22 cellular contexts compared by ENCODE assay signal in genomic region chr17:49875690-49876089, GRCh38. TPM values are rescaled to one million over a fixed set of nuclear protein-coding genes. Genes with fewer than 3 reads are reported as not detected.
"Had no signal": no experiment of that assay in that cellular context is flagged by ENCODE, and none has a peak within 500 bp of the region (broad histone marks: within the 10 kb centered on the region; RNA-seq: fewer than 3 reads in every experiment).

No MANE protein-coding gene starts in this region.

- H3K27ac Mint-ChIP-seq: activated T-helper 1 cell treated with anti-CD3 and anti-CD28 coated beads, Interleukin-12 subunit alpha, Interleukin-12 subunit beta, Interleukin-2, Interleukin-4 antibody, amounts not matched to agents 30 ng/mL and 10 ng/mL and 1 ng/mL, durations not matched to agents 14 hours and 24 hours and 36 hours; effector memory CD8-positive, alpha-beta T cell; stimulated activated naive B cell treated with anti-CD40 and anti-IgM and Interleukin-4, amounts not matched to agents 10 μg/mL and 1 μg/mL and 100 μg/mL, for 72 hours; T-helper 1 cell treated with Interleukin-12 subunit alpha and Interleukin-12 subunit beta and Interleukin-4 antibody, amounts not matched to agents 30 μg/mL and 1 μg/mL, for 36 hours had no signal

- H3K9me3 Mint-ChIP-seq: activated T-helper 1 cell treated with anti-CD3 and anti-CD28 coated beads, Interleukin-12 subunit alpha, Interleukin-12 subunit beta, Interleukin-2, Interleukin-4 antibody, amounts not matched to agents 30 ng/mL and 10 ng/mL and 1 ng/mL, durations not matched to agents 14 hours and 24 hours and 36 hours; effector memory CD8-positive, alpha-beta T cell; naive thymus-derived CD4-positive, alpha-beta T cell; stimulated activated naive B cell treated with anti-CD40 and anti-IgM and Interleukin-4, amounts not matched to agents 10 μg/mL and 1 μg/mL and 100 μg/mL, for 72 hours; T-helper 1 cell treated with Interleukin-12 subunit alpha and Interleukin-12 subunit beta and Interleukin-4 antibody, amounts not matched to agents 30 μg/mL and 1 μg/mL, for 36 hours had no signal

- H3K36me3 Mint-ChIP-seq: naive thymus-derived CD4-positive, alpha-beta T cell; stimulated activated naive B cell treated with anti-CD40 and anti-IgM and Interleukin-4, amounts not matched to agents 10 μg/mL and 1 μg/mL and 100 μg/mL, for 72 hours had no signal

- H3K36me3 ChIP-seq: neutrophil, transverse colon had no signal

- H3K4me3 ChIP-seq: lung, mucosa of descending colon, transverse colon had no signal

- ATAC-seq: effector memory CD8-positive, alpha-beta T cell; left colon; mucosa of descending colon; naive thymus-derived CD4-positive, alpha-beta T cell; stimulated activated naive B cell treated with anti-CD40 and anti-IgM and Interleukin-4, amounts not matched to agents 10 μg/mL and 1 μg/mL and 100 μg/mL, for 72 hours had no signal

- DNase-seq: activated CD4-positive, alpha-beta T cell treated with anti-CD3 and anti-CD28 coated beads, Interleukin-2, amount 50 U/mL, for 1 hour; activated CD4-positive, CD25-positive, alpha-beta regulatory T cell; activated CD8-positive, alpha-beta memory T cell treated with anti-CD3 and anti-CD28 coated beads for 24 hours; activated naive CD4-positive, alpha-beta T cell treated with Interleukin-2 at 50 U/mL for 16 hours; aorta; effector memory CD8-positive, alpha-beta T cell; foreskin melanocyte; left colon; naive thymus-derived CD4-positive, alpha-beta T cell; stimulated activated CD4-positive, alpha-beta T cell treated with anti-CD3 and anti-CD28 coated beads, Interleukin-12 subunit alpha, Interleukin-12 subunit beta, amount 100 ng/mL, for 4 hours; stimulated activated CD4-positive, alpha-beta T cell treated with anti-CD3 and anti-CD28 coated beads, Interleukin-2, amount 100 ng/mL, for 24 hours; stimulated activated naive B cell treated with anti-CD40 and anti-IgM and Interleukin-4, amounts not matched to agents 10 μg/mL and 1 μg/mL and 100 μg/mL, for 72 hours; transverse colon had no signal

- H3K27ac ChIP-seq: epithelial cell of prostate, neutrophil, transverse colon had no signal

- H3K4me3 Mint-ChIP-seq: activated T-helper 1 cell treated with anti-CD3 and anti-CD28 coated beads, Interleukin-12 subunit alpha, Interleukin-12 subunit beta, Interleukin-2, Interleukin-4 antibody, amounts not matched to agents 30 ng/mL and 10 ng/mL and 1 ng/mL, durations not matched to agents 14 hours and 24 hours and 36 hours; effector memory CD8-positive, alpha-beta T cell; naive thymus-derived CD4-positive, alpha-beta T cell; stimulated activated naive B cell treated with anti-CD40 and anti-IgM and Interleukin-4, amounts not matched to agents 10 μg/mL and 1 μg/mL and 100 μg/mL, for 72 hours; T-helper 1 cell treated with Interleukin-12 subunit alpha and Interleukin-12 subunit beta and Interleukin-4 antibody, amounts not matched to agents 30 μg/mL and 1 μg/mL, for 36 hours had no signal

- H3K9me3 ChIP-seq: mucosa of descending colon, neutrophil, transverse colon had no signal

RNA-seq across cellular contexts. Expression of gene TAC4, which starts 27.8 kb away (rescaled TPM):
- total RNA-seq: activated T-helper 1 cell treated with anti-CD3 and anti-CD28 coated beads, Interleukin-12 subunit alpha, Interleukin-12 subunit beta, Interleukin-2, Interleukin-4 antibody, amounts not matched to agents 30 ng/mL and 10 ng/mL and 1 ng/mL, durations not matched to agents 14 hours and 24 hours and 36 hours; aorta; fibroblast of lung; left colon; lung; mucosa of descending colon; naive thymus-derived CD4-positive, alpha-beta T cell; renal cortical epithelial cell; subcutaneous adipose tissue; transverse colon had no signal
- polyA plus RNA-seq: aorta; fibroblast of lung; lung; naive thymus-derived CD4-positive, alpha-beta T cell had no signal
